ENCODE assay signal across 10 cellular contexts in genomic region chr6:68049562-68049961, GRCh38.
"Had no signal": no experiment of that assay in that cellular context is flagged by ENCODE, and none has a peak within 500 bp of the region (broad histone marks: within the 10 kb centered on the region; RNA-seq: fewer than 3 reads in every experiment).

No MANE protein-coding gene starts in this region.

- H2AFZ ChIP-seq: GM23248 had no signal

- FAIRE-seq: HTR-8/SVneo had no signal

- H3K27ac ChIP-seq: GM23248, KMS-11 had no signal

- H3K36me3 ChIP-seq: HAP-1 had no signal

- H3K9me3 ChIP-seq: HAP-1 had no signal

- H3K4me3 ChIP-seq: GM23248, HAP-1 had no signal

- H3K9ac ChIP-seq: GM23248, KMS-11 had no signal

- H3K4me2 ChIP-seq: KMS-11 had no signal

- DNase-seq: GM23248, GOT3, H7, HFFc6, Kasumi-1, KBM-7 had no signal

- H3K4me1 ChIP-seq: HAP-1 had no signal

- ATAC-seq: HCT116 had no signal
